Comparison of ENCODE assay signal across 2 cellular contexts in the genomic region with DNA sequence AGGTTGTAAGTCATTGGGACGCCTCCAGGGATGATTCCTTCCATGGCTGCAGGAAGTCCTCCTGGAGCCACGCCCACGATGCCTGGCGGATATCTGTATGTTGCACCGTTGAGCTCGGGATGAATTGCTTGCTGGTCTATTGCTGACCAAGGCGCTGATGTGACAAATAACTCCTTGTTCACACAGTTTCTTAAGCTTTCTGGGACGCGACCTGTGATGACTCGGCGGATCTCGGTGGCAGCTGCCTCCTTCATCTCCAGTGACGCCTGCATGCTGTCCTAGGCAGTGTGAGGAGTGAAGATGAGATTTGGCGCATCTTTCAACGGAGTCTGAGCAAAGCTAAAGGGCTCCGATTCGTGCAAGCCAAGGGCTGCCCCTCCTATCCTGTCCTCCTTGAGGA.
TF ChIP-seq lines count a peak whose summit lies in the region.

No MANE protein-coding gene starts in this region.

TF ChIP-seq in HepG2, 621 proteins besides CTCF, POLR2A, EP300 and RAD21:
- TF ChIP-seq ELF1 (CRISPR knock-in tag; IDR thresholded peaks at IDR 0.05): no peak
- TF ChIP-seq, protein P1, sequence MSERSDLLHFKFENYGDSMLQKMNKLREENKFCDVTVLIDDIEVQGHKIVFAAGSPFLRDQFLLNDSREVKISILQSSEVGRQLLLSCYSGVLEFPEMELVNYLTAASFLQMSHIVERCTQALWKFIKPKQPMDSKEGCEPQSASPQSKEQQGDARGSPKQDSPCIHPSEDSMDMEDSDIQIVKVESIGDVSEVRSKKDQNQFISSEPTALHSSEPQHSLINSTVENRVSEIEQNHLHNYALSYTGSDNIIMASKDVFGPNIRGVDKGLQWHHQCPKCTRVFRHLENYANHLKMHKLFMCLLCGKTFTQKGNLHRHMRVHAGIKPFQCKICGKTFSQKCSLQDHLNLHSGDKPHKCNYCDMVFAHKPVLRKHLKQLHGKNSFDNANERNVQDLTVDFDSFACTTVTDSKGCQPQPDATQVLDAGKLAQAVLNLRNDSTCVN (CRISPR knock-in tag; IDR thresholded peaks at IDR 0.05; ENCODE audit: borderline replicate concordance): no peak
- TF ChIP-seq MAFK (conservative IDR thresholded peaks at IDR 0.05 in 1 of 2, IDR thresholded peaks at IDR 0.05 in 1 of 2; ENCODE audit: low read length in 2 of 2): peak; percentile 58 to 66; a peak in 3 of 4 replicates
- peak; percentile 53 for TF ChIP-seq MAFF (IDR thresholded peaks at IDR 0.05; ENCODE audit: low read depth, low read length)
- no peak for TF ChIP-seq RARA (CRISPR knock-in tag; IDR thresholded peaks at IDR 0.05)

TF ChIP-seq in K562, 482 proteins besides CTCF, POLR2A, EP300 and RAD21:
- TF ChIP-seq ZNF316 (IDR thresholded peaks at IDR 0.05) (0 out of 2 replicates have a peak, but pooled peaks have one; percentile 19), HNRNPUL1 (IDR thresholded peaks at IDR 0.05; ENCODE audit: low read length) (no peak), TRIM24 (IDR thresholded peaks at IDR 0.05) (no peak), FOS (IDR thresholded peaks at IDR 0.05; ENCODE audit: extremely low read depth, insufficient read length) (no peak), NFE2 (IDR thresholded peaks at IDR 0.05; ENCODE audit: low read depth) (peak; percentile 25; the same call in 1 of the 2 replicates)
TF ChIP-seq in K562: peak in this region for 2.
